Comparison of ENCODE assay signal across 19 cellular contexts in genomic region chr15:59424626-59425025, GRCh38.
"Had no signal": no experiment of that assay in that cellular context is flagged by ENCODE, and none has a peak within 500 bp of the region (broad histone marks: within the 10 kb centered on the region; RNA-seq: fewer than 3 reads in every experiment).

No MANE protein-coding gene starts in this region.

- ATAC-seq: activated CD8-positive, alpha-beta memory T cell treated with anti-CD3 and anti-CD28 coated beads, Interleukin-2, amount 10 ng/mL, durations not matched to agents 7 days and 5 days; gastroesophageal sphincter; heart right ventricle; left cardiac atrium; lower lobe of right lung; sciatic nerve; upper lobe of right lung had no signal

- H3K36me3 Mint-ChIP-seq: mesothelial cell of epicardium had no signal

- DNase-seq: activated CD4-positive, CD25-positive, alpha-beta regulatory T cell treated with anti-CD3 and anti-CD28 coated beads, Interleukin-2, amount 50 U/mL, for 72 hours; activated CD8-positive, alpha-beta memory T cell treated with anti-CD3 and anti-CD28 coated beads, Interleukin-2, amount 10 ng/mL, durations not matched to agents 7 days and 5 days; activated naive CD4-positive, alpha-beta T cell treated with anti-CD3 and anti-CD28 coated beads for 36 hours; activated T-cell treated with anti-CD3 and anti-CD28 coated beads, Interleukin-2, amount 50 U/mL, for 1 hour; dorsolateral prefrontal cortex; endodermal cell; erythroblast; heart right ventricle; left cardiac atrium; lower lobe of right lung; stomach; T-helper 9 cell; testis; upper lobe of right lung had no signal

- H3K9me3 Mint-ChIP-seq: neural crest cell had no signal

- H3K4me3 ChIP-seq: dorsolateral prefrontal cortex, gastroesophageal sphincter, heart right ventricle, lower lobe of right lung, stomach, testis, upper lobe of right lung had no signal

- H3K4me1 ChIP-seq: gastroesophageal sphincter, heart right ventricle, lower lobe of right lung, stomach, testis, upper lobe of right lung had no signal

- H3K4me3 Mint-ChIP-seq: activated CD8-positive, alpha-beta memory T cell treated with anti-CD3 and anti-CD28 coated beads, Interleukin-2, amount 10 ng/mL, durations not matched to agents 7 days and 5 days; activated naive CD4-positive, alpha-beta T cell treated with anti-CD3 and anti-CD28 coated beads for 36 hours; endodermal cell; mesothelial cell of epicardium; neural crest cell had no signal

- H3K27ac Mint-ChIP-seq: activated CD8-positive, alpha-beta memory T cell treated with anti-CD3 and anti-CD28 coated beads, Interleukin-2, amount 10 ng/mL, durations not matched to agents 7 days and 5 days; activated naive CD4-positive, alpha-beta T cell treated with anti-CD3 and anti-CD28 coated beads for 36 hours; activated T-helper 2 cell treated with anti-CD3 and anti-CD28 coated beads, Interferon-gamma antibody, Interleukin-2, Interleukin-4, amounts not matched to agents 10 μg/mL and 5 μg/mL and 100 μg/mL, durations not matched to agents 14 hours and 24 hours and 36 hours; endodermal cell; mesothelial cell of epicardium had no signal

- H3K9me3 ChIP-seq: testis, upper lobe of right lung had no signal

- H3K27me3 ChIP-seq: testis, upper lobe of right lung had no signal

- H3K4me1 Mint-ChIP-seq: mesothelial cell of epicardium, neural crest cell had no signal

- H3K36me3 ChIP-seq: gastroesophageal sphincter, heart right ventricle, lower lobe of right lung, stomach, upper lobe of right lung had no signal

- H3K27ac ChIP-seq: dorsolateral prefrontal cortex, gastroesophageal sphincter, heart right ventricle, lower lobe of right lung, stomach, testis, upper lobe of right lung had no signal
